ENCODE assay signal across 8 cellular contexts in genomic region chr6:31901415-31901952, GRCh38. TPM values are rescaled to one million over a fixed set of nuclear protein-coding genes. Genes with fewer than 3 reads are reported as not detected.
DNase-seq lines count a peak whose midpoint lies in the region; ATAC-seq lines count a peak whose summit lies in the region.

No MANE protein-coding gene starts in this region.

- peak overlapping the region; percentile 75 to 93 for H3K4me3 ChIP-seq in muscle layer of colon (ENCODE audit: low read depth in 1 of 2, low read length in 2 of 2)

- peaks cover 35% of the 10 kb centered on the region for H3K4me1 ChIP-seq in muscle layer of colon (ENCODE audit: insufficient read depth, low read length)

- DNase-seq in NCI-H1417 (lab: John Stamatoyannopoulos, UW): peak; percentile 52 to 71 (median 66)
- no peak for DNase-seq in NCI-H1417 treated with DMSO at 0.1 percent for 48 hours (lab: John Stamatoyannopoulos, UW)
- DNase-seq in NCI-H2171 (lab: John Stamatoyannopoulos, UW): peak; percentile 68
- DNase-seq in activated T-cell treated with anti-CD3 and anti-CD28 coated beads for 48 hours (ENCODE audit: low read depth): peak; percentile 55
- peak; percentile 61 to 87 (median 78) for DNase-seq in stimulated activated naive CD4-positive, alpha-beta T cell (lab: John Stamatoyannopoulos, UW)

- no peaks in the 10 kb centered on the region for H3K9me3 ChIP-seq in muscle layer of colon (ENCODE audit: low read length)

- H3K36me3 ChIP-seq in muscle layer of colon (ENCODE audit: insufficient read depth, low read length): no peaks in the 10 kb centered on the region

- ATAC-seq in esophagus mucosa: peak; percentile 20
- ATAC-seq in HG03378 (IDR thresholded peaks at IDR 0.05; ENCODE audit: unreplicated experiment): no peak

- H3K27ac ChIP-seq in muscle layer of colon (ENCODE audit: low read depth, low read length): peak overlapping the region; percentile 80

- H3K27me3 ChIP-seq in muscle layer of colon (ENCODE audit: control insufficient read depth in 1 of 2, insufficient read depth in 2 of 2, low read length in 2 of 2): no peaks in the 10 kb centered on the region

- H3K9ac ChIP-seq in muscle layer of colon (ENCODE audit: low read length): no peak overlapping the region

RNA-seq across cellular contexts. Expression of gene ZBTB12, which starts 0.4 kb away (rescaled TPM):
- total RNA-seq in esophagus mucosa: 2.0 TPM

RNA-seq across cellular contexts. Expression of gene EHMT2, which starts 4.0 kb away (rescaled TPM):
- 28.2 TPM for total RNA-seq in esophagus mucosa

RNA-seq across cellular contexts. Expression of gene SLC44A4, which starts 22.7 kb away (rescaled TPM):
- total RNA-seq in esophagus mucosa: 2.9 TPM

RNA-seq across cellular contexts. Expression of gene C2, which starts 26.0 kb away (rescaled TPM):
- total RNA-seq in esophagus mucosa: 2.9 TPM

RNA-seq across cellular contexts. Expression of gene NEU1, which starts 38.9 kb away (rescaled TPM):
- total RNA-seq in esophagus mucosa: 17.9 TPM
